Comparison of ENCODE assay signal across 1 cellular context in genomic region chr12:13436696-13437391, GRCh38.
TF ChIP-seq lines count a peak whose summit lies in the region.

No MANE protein-coding gene starts in this region.

TF ChIP-seq in GM23338, 12 proteins besides CTCF, POLR2A, EP300 and RAD21 (continued from another document):
- TF ChIP-seq ZNF462 (CRISPR knock-in tag; IDR thresholded peaks at IDR 0.05) = no peak
- TF ChIP-seq REST (IDR thresholded peaks at IDR 0.05; ENCODE audit: unreplicated experiment) = no peak
- TF ChIP-seq NANOG (IDR thresholded peaks at IDR 0.05; ENCODE audit: borderline replicate concordance) = no peak
- TF ChIP-seq ZNF114 (CRISPR knock-in tag; IDR thresholded peaks at IDR 0.05) = no peak
- no peak for TF ChIP-seq JUNB (IDR thresholded peaks at IDR 0.05; ENCODE audit: unreplicated experiment)
- TF ChIP-seq ETS1 (IDR thresholded peaks at IDR 0.05) = no peak
- no peak for TF ChIP-seq ZNF331 (CRISPR knock-in tag; IDR thresholded peaks at IDR 0.05; ENCODE audit: low read depth)
